In the genomic region with DNA sequence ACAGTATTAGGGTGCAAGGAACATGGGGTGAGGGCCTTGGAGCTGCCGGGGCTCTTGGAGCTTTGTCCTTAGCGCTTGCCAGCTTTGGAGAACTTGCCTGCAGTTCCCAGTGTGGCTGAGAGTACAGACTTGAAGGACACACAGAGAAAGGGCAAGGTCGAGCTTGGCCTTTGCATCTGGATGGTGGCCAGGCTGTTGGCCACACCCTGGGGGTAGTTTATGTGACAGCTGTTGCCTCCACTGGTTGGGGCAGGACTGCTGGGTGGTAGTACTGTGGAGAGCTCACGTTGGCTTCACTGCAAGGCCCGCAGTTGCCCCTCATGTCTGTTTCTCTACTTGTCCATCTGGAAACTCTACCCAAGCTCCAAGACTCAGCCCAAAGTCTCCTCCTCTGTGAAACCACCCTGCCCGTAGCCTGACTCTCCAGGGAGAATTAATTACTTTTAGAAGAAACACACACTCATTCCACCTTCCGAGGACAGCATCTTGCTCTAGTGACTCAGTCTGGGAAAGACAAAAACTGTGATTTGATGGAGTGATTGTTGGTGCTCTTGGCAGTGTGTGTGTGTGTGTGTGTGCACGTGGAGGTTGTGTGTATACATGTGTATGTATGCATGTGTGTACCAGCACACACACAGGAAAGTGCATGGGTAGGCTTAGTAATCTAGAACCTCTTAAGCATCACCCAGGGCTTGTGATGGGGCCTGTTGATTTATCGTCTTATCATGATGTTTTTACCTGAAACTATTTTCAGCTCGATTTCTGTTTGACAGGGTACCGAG, we compare ENCODE assay signal across 24 cellular contexts.
"Had no signal": no experiment of that assay in that cellular context is flagged by ENCODE, and none has a peak within 500 bp of the region (broad histone marks: within the 10 kb centered on the region; RNA-seq: fewer than 3 reads in every experiment).

No MANE protein-coding gene starts in this region.

- DNase-seq: activated CD4-positive, alpha-beta memory T cell treated with anti-CD3 and anti-CD28 coated beads for 36 hours; activated CD4-positive, alpha-beta T cell treated with anti-CD3 and anti-CD28 coated beads for 36 hours; activated CD4-positive, alpha-beta T cell treated with anti-CD3 and anti-CD28 coated beads, Interleukin-2, amount 10 ng/mL, durations not matched to agents 24 days and 14 days; activated CD4-positive, CD25-positive, alpha-beta regulatory T cell; activated CD4-positive, CD25-positive, alpha-beta regulatory T cell treated with anti-CD3 and anti-CD28 coated beads, Interleukin-2, amount 50 U/mL, for 72 hours; activated CD8-positive, alpha-beta memory T cell treated with anti-CD3 and anti-CD28 coated beads, Interleukin-2, amount 10 ng/mL, durations not matched to agents 7 days and 5 days; activated CD8-positive, alpha-beta memory T cell treated with anti-CD3 and anti-CD28 coated beads, Interleukin-2, amount 50 U/mL, for 4 hours; activated CD8-positive, alpha-beta T cell treated with anti-CD3 and anti-CD28 coated beads, Interleukin-2, amount 10 ng/mL, durations not matched to agents 7 days and 5 days; activated effector memory CD4-positive, alpha-beta T cell treated with anti-CD3 and anti-CD28 coated beads, Interleukin-2, amount 50 U/mL, for 16 hours; activated naive CD4-positive, alpha-beta T cell treated with anti-CD3 and anti-CD28 coated beads for 36 hours; activated naive CD8-positive, alpha-beta T cell treated with anti-CD3 and anti-CD28 coated beads, Interleukin-2, amount 10 ng/mL, durations not matched to agents 7 days and 5 days; activated T-cell treated with anti-CD3 and anti-CD28 coated beads, Interleukin-2, amount 50 U/mL, for 1 hour; activated T-cell treated with anti-CD3 and anti-CD28 coated beads, Interleukin-2, amount 50 U/mL, for 48 hours; central memory CD4-positive, alpha-beta T cell; cerebellar nuclear complex; colonic mucosa; effector CD8-positive, alpha-beta T cell; foreskin fibroblast; T-helper 2 cell had no signal

- H3K27me3 ChIP-seq: ascending aorta, breast epithelium, cardiac muscle cell, colonic mucosa had no signal

- H3K4me3 ChIP-seq: ascending aorta, breast epithelium, cardiac muscle cell, colonic mucosa had no signal

- H3K36me3 ChIP-seq: ascending aorta, breast epithelium, cardiac muscle cell, colonic mucosa had no signal

- H3K4me1 ChIP-seq: breast epithelium had no signal

- ATAC-seq: activated CD4-positive, alpha-beta T cell treated with anti-CD3 and anti-CD28 coated beads for 36 hours; activated CD8-positive, alpha-beta memory T cell treated with anti-CD3 and anti-CD28 coated beads, Interleukin-2, amount 10 ng/mL, durations not matched to agents 7 days and 5 days; activated CD8-positive, alpha-beta T cell treated with anti-CD3 and anti-CD28 coated beads, Interleukin-2, amount 10 ng/mL, durations not matched to agents 7 days and 5 days; activated naive CD4-positive, alpha-beta T cell treated with anti-CD3 and anti-CD28 coated beads, Interleukin-2, amount 50 U/mL, for 72 hours; esophagus mucosa had no signal

- H3K9me3 ChIP-seq: ascending aorta, breast epithelium, colonic mucosa had no signal

- H3K27ac ChIP-seq: ascending aorta, breast epithelium, cardiac muscle cell, colonic mucosa had no signal
